In the genomic region with DNA sequence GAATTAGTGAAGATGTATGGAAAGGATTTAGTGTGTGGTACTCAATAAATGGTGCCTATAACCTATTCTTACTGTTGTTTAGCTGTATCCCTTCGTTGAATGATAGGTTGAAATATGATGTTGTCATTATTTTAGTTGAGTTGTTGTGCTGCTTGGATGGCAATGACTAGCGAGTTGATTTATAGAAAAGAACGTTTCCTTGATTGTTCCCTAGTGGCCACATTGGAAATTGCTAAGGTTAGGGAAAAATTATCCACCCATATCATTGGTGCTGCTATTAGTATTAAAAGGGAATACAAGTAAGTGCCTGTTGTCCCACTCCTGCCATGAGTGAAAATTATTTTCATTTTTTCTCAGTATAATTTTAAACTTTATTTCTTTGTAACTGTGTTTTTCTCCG, we compare ENCODE assay signal across 11 cellular contexts. TPM values are rescaled to one million over a fixed set of nuclear protein-coding genes. Genes with fewer than 3 reads are reported as not detected.
DNase-seq lines count a peak whose midpoint lies in the region; ATAC-seq and TF ChIP-seq lines count a peak whose summit lies in the region.
"Had no signal": no experiment of that assay in that cellular context is flagged by ENCODE, and none has a peak within 500 bp of the region (broad histone marks: within the 10 kb centered on the region; RNA-seq: fewer than 3 reads in every experiment).

No MANE protein-coding gene starts in this region.

- no peak overlapping the region for H2AFZ ChIP-seq in GM23248

- H3K36me3 ChIP-seq in GM23248 (ENCODE audit: low read depth) (peaks cover 19% of the 10 kb centered on the region; the same call in 1 of the 2 replicates), iPS-18a (ENCODE audit: control insufficient read depth, low read depth, low read length) (peaks cover 22% of the 10 kb centered on the region)

- H3K79me2 ChIP-seq in GM23248 (ENCODE audit: insufficient read depth), result peaks cover 9% of the 10 kb centered on the region; the same call in 1 of the 2 replicates

- peak; percentile 32; the same call in 1 of the 2 replicates for TF ChIP-seq CTCF in AG04450 (IDR thresholded peaks at IDR 0.05; ENCODE audit: low read depth, low read length)
- TF ChIP-seq CTCF in VCaP (conservative IDR thresholded peaks at IDR 0.05), result peak; percentile 70

- H3K9ac ChIP-seq in GM23248, result no peak overlapping the region
- peak overlapping the region; percentile 12 for H3K9ac ChIP-seq in iPS-18a (ENCODE audit: low read length)

- H3K27me3 ChIP-seq in AG04450 (ENCODE audit: control insufficient read depth, insufficient read depth, low read length) (no peaks in the 10 kb centered on the region), GM23248 (replicated peaks; ENCODE audit: insufficient read depth) (no peaks in the 10 kb centered on the region), iPS-18a (ENCODE audit: control insufficient read depth, insufficient read depth, low read length) (no peaks in the 10 kb centered on the region)

- H3K4me1 ChIP-seq in GM23248 (ENCODE audit: insufficient read depth) (peaks cover 15% of the 10 kb centered on the region), iPS-18a (ENCODE audit: control insufficient read depth, low read depth, low read length) (peaks cover 48% of the 10 kb centered on the region)
- H3K4me1 ChIP-seq: prostate gland had no signal

- ATAC-seq in GM21576 (IDR thresholded peaks at IDR 0.05; ENCODE audit: unreplicated experiment), result no peak
- ATAC-seq: stimulated activated effector memory CD8-positive, alpha-beta T cell treated with anti-CD3 and anti-CD28 coated beads, Interleukin-12 subunit alpha, Interleukin-12 subunit beta, amount 100 ng/mL, for 72 hours had no signal

- H3K27ac ChIP-seq in AG04450 (ENCODE audit: low read depth, low read length) (no peak overlapping the region), GM23248 (no peak overlapping the region), VCaP (no peak overlapping the region), iPS-18a (ENCODE audit: low read length) (no peak overlapping the region)
- H3K27ac ChIP-seq: prostate gland, SK-N-MC had no signal

- H3F3A ChIP-seq in GM23248 (ENCODE audit: insufficient read depth), result no peaks in the 10 kb centered on the region

- H3K9me3 ChIP-seq in AG04450 (ENCODE audit: control insufficient read depth, insufficient read depth, low read length) (no peaks in the 10 kb centered on the region), GM23248 (ENCODE audit: low read depth) (no peaks in the 10 kb centered on the region), iPS-18a (ENCODE audit: control insufficient read depth, low read depth, low read length) (no peaks in the 10 kb centered on the region)
- H3K9me3 ChIP-seq: prostate gland had no signal

- CTCF ChIA-PET in AG04450 (lab: Charles Lee), result interaction anchor here (0.5 to 1.6 kb wide), 7 partner anchors 9 to 53 kb away, joined by 3 to 6 read pairs (median 3); no protein-coding TSS in a partner anchor

- H3K9me2 ChIP-seq in GM23248 (ENCODE audit: insufficient read depth), result no peaks in the 10 kb centered on the region

- WGBS in GM23248 (ENCODE audit: low coverage in 1 of 2, low lambda C conversion rate in 2 of 2, missing lambda C conversion rate in 2 of 2), 2 experiments, result 86 to 90% methylated on average over 4 of the region's 4 CpGs

- no peaks in the 10 kb centered on the region for H4K20me1 ChIP-seq in GM23248 (ENCODE audit: insufficient read depth)

- no peak overlapping the region for H3K4me2 ChIP-seq in GM23248 (ENCODE audit: unreplicated experiment)

- POLR2A ChIA-PET in AG04450 (lab: Yijun Ruan, JAX), result no interaction called here

- in situ Hi-C loops in GM23248 (cut with MboI), result no loop called here

- DNase-seq in AG04450 (ENCODE audit: low read depth, low spot score) (no peak), GM23248 (peak; percentile 2), SHP77 treated with DMSO at 0.1 percent for 48 hours (lab: John Stamatoyannopoulos, UW) (no peak), AG08396 (ENCODE audit: low spot score) (no peak)
- no peak for DNase-seq in stimulated activated CD4-positive, alpha-beta T cell treated with anti-CD3 and anti-CD28 coated beads, Interleukin-4, amount 100 ng/mL, for 1 hour

- H3K4me3 ChIP-seq in AG04450 (ENCODE audit: low read depth, low read length) (no peak overlapping the region), GM23248 (no peak overlapping the region), iPS-18a (ENCODE audit: low read length) (no peak overlapping the region)
- H3K4me3 ChIP-seq: prostate gland, SK-N-MC had no signal

RNA-seq across cellular contexts. Expression of a gene that starts 14.5 kb away (rescaled TPM):
- polyA plus RNA-seq in AG04450 (2011; rRNA removed), result 14.6 and 18.6 TPM in 2 replicates
- polyA minus RNA-seq in AG04450 (2011; rRNA and poly(A)+ RNA removed), result 27.4 and 34.1 TPM in 2 replicates
- 6.6 and 14.6 TPM in 2 replicates for total RNA-seq in GM23248 (2014; rRNA removed; shearing (Covaris generic))
- polyA plus RNA-seq in GM23248 (2016; fragmentation: Nextera tagmentation; extraction: Ambion mirVana), result 9.6 and 10.9 TPM in 2 replicates
